In genomic region chr12:101229841-101230241, GRCh38 we compare ENCODE assay signal across 1 cellular context.
TF ChIP-seq lines count a peak whose summit lies in the region.

No MANE protein-coding gene starts in this region.

TF ChIP-seq in HepG2, 621 proteins besides CTCF, POLR2A, EP300 and RAD21:
- no peak for TF ChIP-seq ZMAT5 (CRISPR knock-in tag; IDR thresholded peaks at IDR 0.05; ENCODE audit: borderline replicate concordance, low read depth)
- TF ChIP-seq ZNF3 (CRISPR knock-in tag; IDR thresholded peaks at IDR 0.05): no peak
- TF ChIP-seq ZNF841 (CRISPR knock-in tag; IDR thresholded peaks at IDR 0.05; ENCODE audit: borderline replicate concordance): no peak
- no peak for TF ChIP-seq BORCS8-MEF2B (CRISPR knock-in tag; IDR thresholded peaks at IDR 0.05)
- TF ChIP-seq, protein P1, sequence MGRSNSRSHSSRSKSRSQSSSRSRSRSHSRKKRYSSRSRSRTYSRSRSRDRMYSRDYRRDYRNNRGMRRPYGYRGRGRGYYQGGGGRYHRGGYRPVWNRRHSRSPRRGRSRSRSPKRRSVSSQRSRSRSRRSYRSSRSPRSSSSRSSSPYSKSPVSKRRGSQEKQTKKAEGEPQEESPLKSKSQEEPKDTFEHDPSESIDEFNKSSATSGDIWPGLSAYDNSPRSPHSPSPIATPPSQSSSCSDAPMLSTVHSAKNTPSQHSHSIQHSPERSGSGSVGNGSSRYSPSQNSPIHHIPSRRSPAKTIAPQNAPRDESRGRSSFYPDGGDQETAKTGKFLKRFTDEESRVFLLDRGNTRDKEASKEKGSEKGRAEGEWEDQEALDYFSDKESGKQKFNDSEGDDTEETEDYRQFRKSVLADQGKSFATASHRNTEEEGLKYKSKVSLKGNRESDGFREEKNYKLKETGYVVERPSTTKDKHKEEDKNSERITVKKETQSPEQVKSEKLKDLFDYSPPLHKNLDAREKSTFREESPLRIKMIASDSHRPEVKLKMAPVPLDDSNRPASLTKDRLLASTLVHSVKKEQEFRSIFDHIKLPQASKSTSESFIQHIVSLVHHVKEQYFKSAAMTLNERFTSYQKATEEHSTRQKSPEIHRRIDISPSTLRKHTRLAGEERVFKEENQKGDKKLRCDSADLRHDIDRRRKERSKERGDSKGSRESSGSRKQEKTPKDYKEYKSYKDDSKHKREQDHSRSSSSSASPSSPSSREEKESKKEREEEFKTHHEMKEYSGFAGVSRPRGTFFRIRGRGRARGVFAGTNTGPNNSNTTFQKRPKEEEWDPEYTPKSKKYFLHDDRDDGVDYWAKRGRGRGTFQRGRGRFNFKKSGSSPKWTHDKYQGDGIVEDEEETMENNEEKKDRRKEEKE (IDR thresholded peaks at IDR 0.05): no peak
- TF ChIP-seq ZNF251 (CRISPR knock-in tag; IDR thresholded peaks at IDR 0.05): no peak
- TF ChIP-seq ZSCAN29 (CRISPR knock-in tag; conservative IDR thresholded peaks at IDR 0.05): no peak
- no peak for TF ChIP-seq ZNF12 (CRISPR knock-in tag; IDR thresholded peaks at IDR 0.05)
- no peak for TF ChIP-seq RNF2 (conservative IDR thresholded peaks at IDR 0.05; ENCODE audit: low read depth)
- TF ChIP-seq, protein P2, sequence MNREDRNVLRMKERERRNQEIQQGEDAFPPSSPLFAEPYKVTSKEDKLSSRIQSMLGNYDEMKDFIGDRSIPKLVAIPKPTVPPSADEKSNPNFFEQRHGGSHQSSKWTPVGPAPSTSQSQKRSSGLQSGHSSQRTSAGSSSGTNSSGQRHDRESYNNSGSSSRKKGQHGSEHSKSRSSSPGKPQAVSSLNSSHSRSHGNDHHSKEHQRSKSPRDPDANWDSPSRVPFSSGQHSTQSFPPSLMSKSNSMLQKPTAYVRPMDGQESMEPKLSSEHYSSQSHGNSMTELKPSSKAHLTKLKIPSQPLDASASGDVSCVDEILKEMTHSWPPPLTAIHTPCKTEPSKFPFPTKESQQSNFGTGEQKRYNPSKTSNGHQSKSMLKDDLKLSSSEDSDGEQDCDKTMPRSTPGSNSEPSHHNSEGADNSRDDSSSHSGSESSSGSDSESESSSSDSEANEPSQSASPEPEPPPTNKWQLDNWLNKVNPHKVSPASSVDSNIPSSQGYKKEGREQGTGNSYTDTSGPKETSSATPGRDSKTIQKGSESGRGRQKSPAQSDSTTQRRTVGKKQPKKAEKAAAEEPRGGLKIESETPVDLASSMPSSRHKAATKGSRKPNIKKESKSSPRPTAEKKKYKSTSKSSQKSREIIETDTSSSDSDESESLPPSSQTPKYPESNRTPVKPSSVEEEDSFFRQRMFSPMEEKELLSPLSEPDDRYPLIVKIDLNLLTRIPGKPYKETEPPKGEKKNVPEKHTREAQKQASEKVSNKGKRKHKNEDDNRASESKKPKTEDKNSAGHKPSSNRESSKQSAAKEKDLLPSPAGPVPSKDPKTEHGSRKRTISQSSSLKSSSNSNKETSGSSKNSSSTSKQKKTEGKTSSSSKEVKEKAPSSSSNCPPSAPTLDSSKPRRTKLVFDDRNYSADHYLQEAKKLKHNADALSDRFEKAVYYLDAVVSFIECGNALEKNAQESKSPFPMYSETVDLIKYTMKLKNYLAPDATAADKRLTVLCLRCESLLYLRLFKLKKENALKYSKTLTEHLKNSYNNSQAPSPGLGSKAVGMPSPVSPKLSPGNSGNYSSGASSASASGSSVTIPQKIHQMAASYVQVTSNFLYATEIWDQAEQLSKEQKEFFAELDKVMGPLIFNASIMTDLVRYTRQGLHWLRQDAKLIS (CRISPR knock-in tag; IDR thresholded peaks at IDR 0.05): no peak
- TF ChIP-seq ZBTB42 (CRISPR knock-in tag; IDR thresholded peaks at IDR 0.05): no peak
- TF ChIP-seq AHR (CRISPR knock-in tag; IDR thresholded peaks at IDR 0.05): no peak
- no peak for TF ChIP-seq IRF2 (CRISPR knock-in tag; IDR thresholded peaks at IDR 0.05)
- no peak for TF ChIP-seq ZFP82 (CRISPR knock-in tag; IDR thresholded peaks at IDR 0.05; ENCODE audit: borderline replicate concordance)
- TF ChIP-seq, protein P3, sequence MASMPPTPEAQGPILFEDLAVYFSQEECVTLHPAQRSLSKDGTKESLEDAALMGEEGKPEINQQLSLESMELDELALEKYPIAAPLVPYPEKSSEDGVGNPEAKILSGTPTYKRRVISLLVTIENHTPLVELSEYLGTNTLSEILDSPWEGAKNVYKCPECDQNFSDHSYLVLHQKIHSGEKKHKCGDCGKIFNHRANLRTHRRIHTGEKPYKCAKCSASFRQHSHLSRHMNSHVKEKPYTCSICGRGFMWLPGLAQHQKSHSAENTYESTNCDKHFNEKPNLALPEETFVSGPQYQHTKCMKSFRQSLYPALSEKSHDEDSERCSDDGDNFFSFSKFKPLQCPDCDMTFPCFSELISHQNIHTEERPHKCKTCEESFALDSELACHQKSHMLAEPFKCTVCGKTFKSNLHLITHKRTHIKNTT (CRISPR knock-in tag; IDR thresholded peaks at IDR 0.05): no peak
- TF ChIP-seq ZNF224 (CRISPR knock-in tag; IDR thresholded peaks at IDR 0.05): no peak
- TF ChIP-seq ZNF737 (CRISPR knock-in tag; IDR thresholded peaks at IDR 0.05; ENCODE audit: borderline replicate concordance): no peak
- TF ChIP-seq HMGA1 (CRISPR knock-in tag; conservative IDR thresholded peaks at IDR 0.05): no peak
- TF ChIP-seq SNAPC5 (CRISPR knock-in tag; IDR thresholded peaks at IDR 0.05; ENCODE audit: borderline replicate concordance): no peak
- TF ChIP-seq, protein P4, sequence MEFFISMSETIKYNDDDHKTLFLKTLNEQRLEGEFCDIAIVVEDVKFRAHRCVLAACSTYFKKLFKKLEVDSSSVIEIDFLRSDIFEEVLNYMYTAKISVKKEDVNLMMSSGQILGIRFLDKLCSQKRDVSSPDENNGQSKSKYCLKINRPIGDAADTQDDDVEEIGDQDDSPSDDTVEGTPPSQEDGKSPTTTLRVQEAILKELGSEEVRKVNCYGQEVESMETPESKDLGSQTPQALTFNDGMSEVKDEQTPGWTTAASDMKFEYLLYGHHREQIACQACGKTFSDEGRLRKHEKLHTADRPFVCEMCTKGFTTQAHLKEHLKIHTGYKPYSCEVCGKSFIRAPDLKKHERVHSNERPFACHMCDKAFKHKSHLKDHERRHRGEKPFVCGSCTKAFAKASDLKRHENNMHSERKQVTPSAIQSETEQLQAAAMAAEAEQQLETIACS (CRISPR knock-in tag; IDR thresholded peaks at IDR 0.05): no peak
